In the genomic region with DNA sequence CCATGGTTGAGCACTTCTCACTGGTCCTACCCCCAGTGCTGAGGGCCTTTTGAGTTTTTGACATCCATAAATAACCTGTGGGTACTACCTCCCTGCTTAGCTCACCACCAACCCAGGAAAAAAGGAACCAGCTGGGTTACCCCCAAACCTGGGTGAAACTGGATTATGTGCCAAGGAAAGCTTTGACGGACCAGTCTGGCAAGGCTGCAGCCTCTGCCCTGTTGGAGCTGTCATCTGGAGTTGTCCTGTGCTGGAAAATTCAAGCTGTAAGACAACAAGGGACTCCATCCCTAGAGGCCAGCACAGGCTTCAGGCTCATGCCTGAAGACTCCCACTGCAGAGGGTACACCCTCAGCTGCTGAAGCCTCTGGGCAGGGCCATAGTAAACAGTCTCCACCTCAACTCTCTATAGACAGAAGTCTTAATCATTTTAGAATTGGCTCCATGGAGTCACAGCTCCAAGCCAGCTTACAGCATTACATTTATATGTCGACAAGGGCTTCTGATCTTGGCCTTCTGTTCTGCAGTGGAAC, we compare ENCODE assay signal across 8 cellular contexts.
DNase-seq lines count a peak whose midpoint lies in the region; ATAC-seq lines count a peak whose summit lies in the region.

No MANE protein-coding gene starts in this region.

- H3K9me3 Mint-ChIP-seq in activated naive CD4-positive, alpha-beta T cell treated with anti-CD3 and anti-CD28 coated beads, Interleukin-2, amount 10 ng/mL, durations not matched to agents 7 days and 5 days: no peaks in the 10 kb centered on the region
- H3K9me3 Mint-ChIP-seq in central memory CD8-positive, alpha-beta T cell: no peaks in the 10 kb centered on the region

- H3K27me3 Mint-ChIP-seq in activated naive CD4-positive, alpha-beta T cell treated with anti-CD3 and anti-CD28 coated beads, Interleukin-2, amount 10 ng/mL, durations not matched to agents 7 days and 5 days: no peaks in the 10 kb centered on the region
- H3K27me3 Mint-ChIP-seq in central memory CD8-positive, alpha-beta T cell: no peaks in the 10 kb centered on the region

- H3K4me1 ChIP-seq in mucosa of stomach (ENCODE audit: control insufficient read depth, insufficient read depth, low read length): peaks cover 85% of the 10 kb centered on the region
- peaks cover under 1 to 3% of the 10 kb centered on the region in 2 donors for H3K4me1 ChIP-seq in aorta (ENCODE audit: control insufficient read depth in 1 of 2, insufficient read depth in 2 of 2, low read length in 2 of 2)

- H3K4me3 ChIP-seq in mucosa of stomach (ENCODE audit: low read length) (peak overlapping the region; percentile 16), aorta (ENCODE audit: low read length in 2 of 2) (no peak overlapping the region)

- ATAC-seq in central memory CD8-positive, alpha-beta T cell (replicated peaks; ENCODE audit: extremely low read depth, poor library complexity, severe bottlenecking): no peak
- ATAC-seq in aorta (ENCODE audit: low FRiP score): no peak
- no peak for ATAC-seq in GM21423 (IDR thresholded peaks at IDR 0.05; ENCODE audit: unreplicated experiment)

- CTCF ChIA-PET in activated naive CD4-positive, alpha-beta T cell treated with anti-CD3 and anti-CD28 coated beads, Interleukin-2, amount 10 ng/mL, durations not matched to agents 7 days and 5 days (lab: Charles Lee): interaction anchor here (1.2 to 15.9 kb wide), 5 partner anchors 15 to 48 kb away, joined by 3 to 184 read pairs (median 5); no protein-coding TSS in a partner anchor

- H3K9me3 ChIP-seq in mucosa of stomach (ENCODE audit: control insufficient read depth, low read length): no peaks in the 10 kb centered on the region
- no peaks in the 10 kb centered on the region for H3K9me3 ChIP-seq in aorta (ENCODE audit: control insufficient read depth, low read length)

- no peaks in the 10 kb centered on the region for H3K27me3 ChIP-seq in mucosa of stomach (ENCODE audit: control insufficient read depth, insufficient read depth, low read length)
- H3K27me3 ChIP-seq in aorta (ENCODE audit: control insufficient read depth in 1 of 2, insufficient read depth in 2 of 2, low read length in 1 of 2): no peaks in the 10 kb centered on the region

- peaks cover 99% of the 10 kb centered on the region for H3K4me1 Mint-ChIP-seq in activated naive CD4-positive, alpha-beta T cell treated with anti-CD3 and anti-CD28 coated beads, Interleukin-2, amount 10 ng/mL, durations not matched to agents 7 days and 5 days
- peaks cover 92% of the 10 kb centered on the region for H3K4me1 Mint-ChIP-seq in central memory CD8-positive, alpha-beta T cell

- intact Hi-C loops in aorta (cut with DNase I): loop anchor here in 1 of 2 donors (10.0 kb wide), 1 partner anchor 215 kb away; no protein-coding TSS in a partner anchor

- H3K4me3 Mint-ChIP-seq in activated naive CD4-positive, alpha-beta T cell treated with anti-CD3 and anti-CD28 coated beads, Interleukin-2, amount 10 ng/mL, durations not matched to agents 7 days and 5 days: no peak overlapping the region
- peak overlapping the region; percentile 23 for H3K4me3 Mint-ChIP-seq in central memory CD8-positive, alpha-beta T cell

- peak overlapping the region; percentile 86 for H3K9ac ChIP-seq in mucosa of stomach (ENCODE audit: low read length)

- H3K36me3 Mint-ChIP-seq in activated naive CD4-positive, alpha-beta T cell treated with anti-CD3 and anti-CD28 coated beads, Interleukin-2, amount 10 ng/mL, durations not matched to agents 7 days and 5 days: peaks cover 64% of the 10 kb centered on the region
- peaks cover 19% of the 10 kb centered on the region for H3K36me3 Mint-ChIP-seq in central memory CD8-positive, alpha-beta T cell (ENCODE audit: insufficient read depth)

- peaks cover 1% of the 10 kb centered on the region for H3K36me3 ChIP-seq in mucosa of stomach (ENCODE audit: control insufficient read depth, insufficient read depth, low read length)
- no peaks in the 10 kb centered on the region for H3K36me3 ChIP-seq in aorta (ENCODE audit: control insufficient read depth in 1 of 2, insufficient read depth in 2 of 2, low read length in 1 of 2)

- H3K27ac ChIP-seq in aorta (ENCODE audit: low read depth in 1 of 2, low read length in 2 of 2): peak overlapping the region; percentile 56 to 59

- peak overlapping the region; percentile 38 for H3K27ac Mint-ChIP-seq in activated naive CD4-positive, alpha-beta T cell treated with anti-CD3 and anti-CD28 coated beads, Interleukin-2, amount 10 ng/mL, durations not matched to agents 7 days and 5 days
- H3K27ac Mint-ChIP-seq in central memory CD8-positive, alpha-beta T cell (ENCODE audit: low read depth): peak overlapping the region; percentile 80

- no peak for DNase-seq in activated naive CD4-positive, alpha-beta T cell treated with anti-CD3 and anti-CD28 coated beads, Interleukin-2, amount 10 ng/mL, durations not matched to agents 7 days and 5 days
- DNase-seq in activated naive CD4-positive, alpha-beta T cell treated with Interleukin-2 at 50 U/mL for 16 hours: no peak
- no peak for DNase-seq in central memory CD8-positive, alpha-beta T cell (ENCODE audit: low spot score in 2 of 2)
- DNase-seq in aorta (no peak), HUDEP-2 (lab: John Stamatoyannopoulos, UW; ENCODE audit: unreplicated experiment in 76 of 76) (no peak)
- no peak for DNase-seq in activated CD8-positive, alpha-beta memory T cell treated with anti-CD3 and anti-CD28 coated beads, Interleukin-2, amount 50 U/mL, for 48 hours

- 29 to 35% methylated on average over 2 of the region's 2 CpGs for WGBS in aorta, 2 donors
